In the genomic region with DNA sequence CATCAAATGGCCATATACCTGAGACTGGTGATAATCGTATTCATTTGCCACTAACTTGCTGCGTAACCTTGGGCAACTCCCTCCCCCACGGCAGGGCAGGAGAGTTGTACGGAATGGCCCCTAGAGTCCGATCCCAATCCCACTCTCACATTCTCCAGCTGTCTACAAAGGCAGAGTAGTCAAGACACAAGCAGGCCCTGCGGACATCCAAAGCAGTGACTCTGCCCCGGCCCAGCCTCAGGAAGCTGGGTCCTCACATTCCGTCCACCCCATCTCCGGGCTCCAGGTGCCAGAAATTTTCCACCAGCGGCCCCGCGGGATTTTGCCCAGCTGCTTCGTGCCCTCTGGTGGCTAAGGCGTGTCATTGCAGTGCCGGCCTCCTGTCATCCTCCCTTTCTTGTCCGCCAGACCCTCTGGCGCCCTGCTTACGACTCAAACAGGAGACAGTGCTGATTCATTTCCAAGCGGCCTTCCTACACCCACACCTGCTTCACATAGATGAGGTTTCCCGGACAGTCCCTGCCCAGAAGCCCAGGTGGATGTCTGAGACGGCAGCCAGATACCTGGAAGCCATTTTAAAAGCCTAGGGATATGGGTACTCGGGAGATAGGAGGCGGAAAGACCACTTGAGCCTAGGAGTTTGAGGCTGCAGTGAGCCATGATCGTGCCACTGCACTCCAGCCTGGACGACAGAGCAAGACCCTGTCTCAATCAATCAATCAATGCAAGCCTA, we compare ENCODE assay signal across 1 cellular context.
TF ChIP-seq lines count a peak whose summit lies in the region.

No MANE protein-coding gene starts in this region.

TF ChIP-seq in HepG2, 621 proteins besides CTCF, POLR2A, EP300 and RAD21 (continued from another document and continues in another):
- TF ChIP-seq, protein P1, sequence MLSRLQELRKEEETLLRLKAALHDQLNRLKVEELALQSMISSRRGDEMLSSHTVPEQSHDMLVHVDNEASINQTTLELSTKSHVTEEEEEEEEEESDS (CRISPR knock-in tag; IDR thresholded peaks at IDR 0.05; ENCODE audit: borderline replicate concordance): no peak
- TF ChIP-seq CENPT (CRISPR knock-in tag; IDR thresholded peaks at IDR 0.05; ENCODE audit: low read depth): no peak
- TF ChIP-seq NFKB2 (CRISPR knock-in tag; IDR thresholded peaks at IDR 0.05; ENCODE audit: borderline replicate concordance): peak; percentile 85; the same call in 1 of the 2 replicates
- peak; percentile 59; the same call in 1 of the 2 replicates for TF ChIP-seq KLF6 (CRISPR knock-in tag; IDR thresholded peaks at IDR 0.05)
- no peak for TF ChIP-seq CCDC6 (CRISPR knock-in tag; IDR thresholded peaks at IDR 0.05)
- no peak for TF ChIP-seq SP2 (CRISPR knock-in tag; IDR thresholded peaks at IDR 0.05)
- TF ChIP-seq GLI4 (CRISPR knock-in tag; IDR thresholded peaks at IDR 0.05; ENCODE audit: borderline replicate concordance): no peak
- TF ChIP-seq, protein P2, sequence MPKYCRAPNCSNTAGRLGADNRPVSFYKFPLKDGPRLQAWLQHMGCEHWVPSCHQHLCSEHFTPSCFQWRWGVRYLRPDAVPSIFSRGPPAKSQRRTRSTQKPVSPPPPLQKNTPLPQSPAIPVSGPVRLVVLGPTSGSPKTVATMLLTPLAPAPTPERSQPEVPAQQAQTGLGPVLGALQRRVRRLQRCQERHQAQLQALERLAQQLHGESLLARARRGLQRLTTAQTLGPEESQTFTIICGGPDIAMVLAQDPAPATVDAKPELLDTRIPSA (CRISPR knock-in tag; IDR thresholded peaks at IDR 0.05; ENCODE audit: borderline replicate concordance): no peak
- no peak for TF ChIP-seq ZNF432 (CRISPR knock-in tag; IDR thresholded peaks at IDR 0.05; ENCODE audit: borderline replicate concordance)
- no peak for TF ChIP-seq ZNF616 (CRISPR knock-in tag; IDR thresholded peaks at IDR 0.05; ENCODE audit: low read depth)
- TF ChIP-seq, protein P3, sequence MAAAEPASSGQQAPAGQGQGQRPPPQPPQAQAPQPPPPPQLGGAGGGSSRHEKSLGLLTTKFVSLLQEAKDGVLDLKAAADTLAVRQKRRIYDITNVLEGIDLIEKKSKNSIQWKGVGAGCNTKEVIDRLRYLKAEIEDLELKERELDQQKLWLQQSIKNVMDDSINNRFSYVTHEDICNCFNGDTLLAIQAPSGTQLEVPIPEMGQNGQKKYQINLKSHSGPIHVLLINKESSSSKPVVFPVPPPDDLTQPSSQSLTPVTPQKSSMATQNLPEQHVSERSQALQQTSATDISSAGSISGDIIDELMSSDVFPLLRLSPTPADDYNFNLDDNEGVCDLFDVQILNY (CRISPR knock-in tag; conservative IDR thresholded peaks at IDR 0.05): no peak
- no peak for TF ChIP-seq STAT5B (CRISPR knock-in tag; IDR thresholded peaks at IDR 0.05)
- TF ChIP-seq, protein P4, sequence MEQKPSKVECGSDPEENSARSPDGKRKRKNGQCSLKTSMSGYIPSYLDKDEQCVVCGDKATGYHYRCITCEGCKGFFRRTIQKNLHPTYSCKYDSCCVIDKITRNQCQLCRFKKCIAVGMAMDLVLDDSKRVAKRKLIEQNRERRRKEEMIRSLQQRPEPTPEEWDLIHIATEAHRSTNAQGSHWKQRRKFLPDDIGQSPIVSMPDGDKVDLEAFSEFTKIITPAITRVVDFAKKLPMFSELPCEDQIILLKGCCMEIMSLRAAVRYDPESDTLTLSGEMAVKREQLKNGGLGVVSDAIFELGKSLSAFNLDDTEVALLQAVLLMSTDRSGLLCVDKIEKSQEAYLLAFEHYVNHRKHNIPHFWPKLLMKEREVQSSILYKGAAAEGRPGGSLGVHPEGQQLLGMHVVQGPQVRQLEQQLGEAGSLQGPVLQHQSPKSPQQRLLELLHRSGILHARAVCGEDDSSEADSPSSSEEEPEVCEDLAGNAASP (CRISPR knock-in tag; IDR thresholded peaks at IDR 0.05; ENCODE audit: borderline replicate concordance): peak; percentile 46; the same call in 1 of the 2 replicates
- TF ChIP-seq ZNF629 (CRISPR knock-in tag; conservative IDR thresholded peaks at IDR 0.05): no peak
- TF ChIP-seq, protein P5, sequence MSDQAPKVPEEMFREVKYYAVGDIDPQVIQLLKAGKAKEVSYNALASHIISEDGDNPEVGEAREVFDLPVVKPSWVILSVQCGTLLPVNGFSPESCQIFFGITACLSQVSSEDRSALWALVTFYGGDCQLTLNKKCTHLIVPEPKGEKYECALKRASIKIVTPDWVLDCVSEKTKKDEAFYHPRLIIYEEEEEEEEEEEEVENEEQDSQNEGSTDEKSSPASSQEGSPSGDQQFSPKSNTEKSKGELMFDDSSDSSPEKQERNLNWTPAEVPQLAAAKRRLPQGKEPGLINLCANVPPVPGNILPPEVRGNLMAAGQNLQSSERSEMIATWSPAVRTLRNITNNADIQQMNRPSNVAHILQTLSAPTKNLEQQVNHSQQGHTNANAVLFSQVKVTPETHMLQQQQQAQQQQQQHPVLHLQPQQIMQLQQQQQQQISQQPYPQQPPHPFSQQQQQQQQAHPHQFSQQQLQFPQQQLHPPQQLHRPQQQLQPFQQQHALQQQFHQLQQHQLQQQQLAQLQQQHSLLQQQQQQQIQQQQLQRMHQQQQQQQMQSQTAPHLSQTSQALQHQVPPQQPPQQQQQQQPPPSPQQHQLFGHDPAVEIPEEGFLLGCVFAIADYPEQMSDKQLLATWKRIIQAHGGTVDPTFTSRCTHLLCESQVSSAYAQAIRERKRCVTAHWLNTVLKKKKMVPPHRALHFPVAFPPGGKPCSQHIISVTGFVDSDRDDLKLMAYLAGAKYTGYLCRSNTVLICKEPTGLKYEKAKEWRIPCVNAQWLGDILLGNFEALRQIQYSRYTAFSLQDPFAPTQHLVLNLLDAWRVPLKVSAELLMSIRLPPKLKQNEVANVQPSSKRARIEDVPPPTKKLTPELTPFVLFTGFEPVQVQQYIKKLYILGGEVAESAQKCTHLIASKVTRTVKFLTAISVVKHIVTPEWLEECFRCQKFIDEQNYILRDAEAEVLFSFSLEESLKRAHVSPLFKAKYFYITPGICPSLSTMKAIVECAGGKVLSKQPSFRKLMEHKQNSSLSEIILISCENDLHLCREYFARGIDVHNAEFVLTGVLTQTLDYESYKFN (CRISPR knock-in tag; conservative IDR thresholded peaks at IDR 0.05): no peak
- TF ChIP-seq ZNF883 (CRISPR knock-in tag; IDR thresholded peaks at IDR 0.05; ENCODE audit: not compliant biosample characterization): no peak
- no peak for TF ChIP-seq BHLHE40 (IDR thresholded peaks at IDR 0.05; ENCODE audit: low read length)
- peak; percentile 52; the same call in 1 of the 2 replicates for TF ChIP-seq ZNF891 (CRISPR knock-in tag; IDR thresholded peaks at IDR 0.05)
- TF ChIP-seq, protein P6, sequence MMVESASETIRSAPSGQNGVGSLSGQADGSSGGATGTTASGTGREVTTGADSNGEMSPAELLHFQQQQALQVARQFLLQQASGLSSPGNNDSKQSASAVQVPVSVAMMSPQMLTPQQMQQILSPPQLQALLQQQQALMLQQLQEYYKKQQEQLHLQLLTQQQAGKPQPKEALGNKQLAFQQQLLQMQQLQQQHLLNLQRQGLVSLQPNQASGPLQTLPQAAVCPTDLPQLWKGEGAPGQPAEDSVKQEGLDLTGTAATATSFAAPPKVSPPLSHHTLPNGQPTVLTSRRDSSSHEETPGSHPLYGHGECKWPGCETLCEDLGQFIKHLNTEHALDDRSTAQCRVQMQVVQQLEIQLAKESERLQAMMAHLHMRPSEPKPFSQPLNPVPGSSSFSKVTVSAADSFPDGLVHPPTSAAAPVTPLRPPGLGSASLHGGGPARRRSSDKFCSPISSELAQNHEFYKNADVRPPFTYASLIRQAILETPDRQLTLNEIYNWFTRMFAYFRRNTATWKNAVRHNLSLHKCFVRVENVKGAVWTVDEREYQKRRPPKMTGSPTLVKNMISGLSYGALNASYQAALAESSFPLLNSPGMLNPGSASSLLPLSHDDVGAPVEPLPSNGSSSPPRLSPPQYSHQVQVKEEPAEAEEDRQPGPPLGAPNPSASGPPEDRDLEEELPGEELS (CRISPR knock-in tag; IDR thresholded peaks at IDR 0.05): 0 out of 2 replicates have a peak, but pooled peaks have one; percentile 20
- TF ChIP-seq, protein P7, sequence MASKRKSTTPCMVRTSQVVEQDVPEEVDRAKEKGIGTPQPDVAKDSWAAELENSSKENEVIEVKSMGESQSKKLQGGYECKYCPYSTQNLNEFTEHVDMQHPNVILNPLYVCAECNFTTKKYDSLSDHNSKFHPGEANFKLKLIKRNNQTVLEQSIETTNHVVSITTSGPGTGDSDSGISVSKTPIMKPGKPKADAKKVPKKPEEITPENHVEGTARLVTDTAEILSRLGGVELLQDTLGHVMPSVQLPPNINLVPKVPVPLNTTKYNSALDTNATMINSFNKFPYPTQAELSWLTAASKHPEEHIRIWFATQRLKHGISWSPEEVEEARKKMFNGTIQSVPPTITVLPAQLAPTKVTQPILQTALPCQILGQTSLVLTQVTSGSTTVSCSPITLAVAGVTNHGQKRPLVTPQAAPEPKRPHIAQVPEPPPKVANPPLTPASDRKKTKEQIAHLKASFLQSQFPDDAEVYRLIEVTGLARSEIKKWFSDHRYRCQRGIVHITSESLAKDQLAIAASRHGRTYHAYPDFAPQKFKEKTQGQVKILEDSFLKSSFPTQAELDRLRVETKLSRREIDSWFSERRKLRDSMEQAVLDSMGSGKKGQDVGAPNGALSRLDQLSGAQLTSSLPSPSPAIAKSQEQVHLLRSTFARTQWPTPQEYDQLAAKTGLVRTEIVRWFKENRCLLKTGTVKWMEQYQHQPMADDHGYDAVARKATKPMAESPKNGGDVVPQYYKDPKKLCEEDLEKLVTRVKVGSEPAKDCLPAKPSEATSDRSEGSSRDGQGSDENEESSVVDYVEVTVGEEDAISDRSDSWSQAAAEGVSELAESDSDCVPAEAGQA (IDR thresholded peaks at IDR 0.05; ENCODE audit: low read depth): no peak
- TF ChIP-seq, protein P7 (CRISPR knock-in tag; IDR thresholded peaks at IDR 0.05; ENCODE audit: borderline replicate concordance): no peak
- no peak for TF ChIP-seq NR2C2 (CRISPR knock-in tag; IDR thresholded peaks at IDR 0.05; ENCODE audit: borderline replicate concordance)
- peak; percentile 59; the same call in 1 of the 2 replicates for TF ChIP-seq GATAD2A (CRISPR knock-in tag; IDR thresholded peaks at IDR 0.05)
- peak; percentile 19; the same call in 1 of the 2 replicates for TF ChIP-seq TSC22D2 (CRISPR knock-in tag; IDR thresholded peaks at IDR 0.05; ENCODE audit: borderline replicate concordance)
- TF ChIP-seq ATF7-NPFF (CRISPR knock-in tag; IDR thresholded peaks at IDR 0.05; ENCODE audit: low read depth): no peak
- peak; percentile 39; the same call in 1 of the 2 replicates for TF ChIP-seq ARNTL (CRISPR knock-in tag; IDR thresholded peaks at IDR 0.05)
- no peak for TF ChIP-seq ZNF264 (CRISPR knock-in tag; IDR thresholded peaks at IDR 0.05)
- TF ChIP-seq ZNF367 (CRISPR knock-in tag; IDR thresholded peaks at IDR 0.05; ENCODE audit: borderline replicate concordance): no peak
- TF ChIP-seq ZSCAN9 (CRISPR knock-in tag; IDR thresholded peaks at IDR 0.05; ENCODE audit: borderline replicate concordance): no peak
- TF ChIP-seq MATR3 (CRISPR knock-in tag; IDR thresholded peaks at IDR 0.05): no peak
- TF ChIP-seq ZNF138 (CRISPR knock-in tag; IDR thresholded peaks at IDR 0.05; ENCODE audit: low read depth): no peak
- TF ChIP-seq ZNF224 (CRISPR knock-in tag; IDR thresholded peaks at IDR 0.05): no peak
- no peak for TF ChIP-seq IKZF4 (CRISPR knock-in tag; IDR thresholded peaks at IDR 0.05; ENCODE audit: borderline replicate concordance, low read depth, not compliant biosample characterization)
- TF ChIP-seq FOXA1 (IDR thresholded peaks at IDR 0.05): no peak
- TF ChIP-seq FOXA1 (CRISPR knock-in tag; IDR thresholded peaks at IDR 0.05): no peak
- no peak for TF ChIP-seq ARID2 (CRISPR knock-in tag; IDR thresholded peaks at IDR 0.05; ENCODE audit: borderline replicate concordance)
- TF ChIP-seq, protein P8, sequence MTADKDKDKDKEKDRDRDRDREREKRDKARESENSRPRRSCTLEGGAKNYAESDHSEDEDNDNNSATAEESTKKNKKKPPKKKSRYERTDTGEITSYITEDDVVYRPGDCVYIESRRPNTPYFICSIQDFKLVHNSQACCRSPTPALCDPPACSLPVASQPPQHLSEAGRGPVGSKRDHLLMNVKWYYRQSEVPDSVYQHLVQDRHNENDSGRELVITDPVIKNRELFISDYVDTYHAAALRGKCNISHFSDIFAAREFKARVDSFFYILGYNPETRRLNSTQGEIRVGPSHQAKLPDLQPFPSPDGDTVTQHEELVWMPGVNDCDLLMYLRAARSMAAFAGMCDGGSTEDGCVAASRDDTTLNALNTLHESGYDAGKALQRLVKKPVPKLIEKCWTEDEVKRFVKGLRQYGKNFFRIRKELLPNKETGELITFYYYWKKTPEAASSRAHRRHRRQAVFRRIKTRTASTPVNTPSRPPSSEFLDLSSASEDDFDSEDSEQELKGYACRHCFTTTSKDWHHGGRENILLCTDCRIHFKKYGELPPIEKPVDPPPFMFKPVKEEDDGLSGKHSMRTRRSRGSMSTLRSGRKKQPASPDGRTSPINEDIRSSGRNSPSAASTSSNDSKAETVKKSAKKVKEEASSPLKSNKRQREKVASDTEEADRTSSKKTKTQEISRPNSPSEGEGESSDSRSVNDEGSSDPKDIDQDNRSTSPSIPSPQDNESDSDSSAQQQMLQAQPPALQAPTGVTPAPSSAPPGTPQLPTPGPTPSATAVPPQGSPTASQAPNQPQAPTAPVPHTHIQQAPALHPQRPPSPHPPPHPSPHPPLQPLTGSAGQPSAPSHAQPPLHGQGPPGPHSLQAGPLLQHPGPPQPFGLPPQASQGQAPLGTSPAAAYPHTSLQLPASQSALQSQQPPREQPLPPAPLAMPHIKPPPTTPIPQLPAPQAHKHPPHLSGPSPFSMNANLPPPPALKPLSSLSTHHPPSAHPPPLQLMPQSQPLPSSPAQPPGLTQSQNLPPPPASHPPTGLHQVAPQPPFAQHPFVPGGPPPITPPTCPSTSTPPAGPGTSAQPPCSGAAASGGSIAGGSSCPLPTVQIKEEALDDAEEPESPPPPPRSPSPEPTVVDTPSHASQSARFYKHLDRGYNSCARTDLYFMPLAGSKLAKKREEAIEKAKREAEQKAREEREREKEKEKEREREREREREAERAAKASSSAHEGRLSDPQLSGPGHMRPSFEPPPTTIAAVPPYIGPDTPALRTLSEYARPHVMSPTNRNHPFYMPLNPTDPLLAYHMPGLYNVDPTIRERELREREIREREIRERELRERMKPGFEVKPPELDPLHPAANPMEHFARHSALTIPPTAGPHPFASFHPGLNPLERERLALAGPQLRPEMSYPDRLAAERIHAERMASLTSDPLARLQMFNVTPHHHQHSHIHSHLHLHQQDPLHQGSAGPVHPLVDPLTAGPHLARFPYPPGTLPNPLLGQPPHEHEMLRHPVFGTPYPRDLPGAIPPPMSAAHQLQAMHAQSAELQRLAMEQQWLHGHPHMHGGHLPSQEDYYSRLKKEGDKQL (CRISPR knock-in tag; IDR thresholded peaks at IDR 0.05; ENCODE audit: low read depth): no peak
- no peak for TF ChIP-seq ATAD3A (CRISPR knock-in tag; IDR thresholded peaks at IDR 0.05)
